15 cellular contexts compared by ENCODE assay signal in the genomic region with DNA sequence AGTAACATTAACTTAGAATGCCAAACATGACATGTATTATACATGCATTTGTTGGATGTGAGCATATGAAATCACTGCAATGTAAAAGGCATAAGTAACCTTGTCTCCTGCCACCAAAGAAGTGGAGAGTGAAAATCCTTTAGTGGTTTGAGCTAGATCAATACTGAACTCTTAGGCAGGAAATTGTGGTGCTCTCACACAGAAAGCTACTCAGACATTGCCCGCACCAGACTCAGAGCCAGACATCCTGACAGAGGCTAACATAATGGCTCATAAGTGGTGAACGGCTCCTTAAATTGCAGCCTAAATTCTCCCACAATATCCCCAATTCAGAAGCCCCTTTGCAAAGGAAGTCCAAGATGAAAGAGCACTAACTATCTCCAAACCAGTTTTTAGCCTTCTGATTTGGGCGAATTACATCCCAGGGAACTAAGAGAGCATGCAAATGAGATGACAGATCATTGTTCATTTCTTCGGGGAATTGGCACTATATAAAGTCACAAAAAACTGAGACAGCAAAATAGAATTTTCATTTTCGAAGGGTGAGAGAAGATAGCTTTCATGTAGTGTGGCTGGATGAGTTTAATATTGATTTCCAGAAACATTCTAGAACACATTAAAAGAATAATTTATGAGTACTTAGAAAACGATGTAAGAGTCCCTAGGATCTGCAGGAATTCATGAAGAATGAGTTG.
DNase-seq lines count a peak whose midpoint lies in the region; ATAC-seq and FAIRE-seq lines count a peak whose summit lies in the region.
"Had no signal": no experiment of that assay in that cellular context is flagged by ENCODE, and none has a peak within 500 bp of the region (broad histone marks: within the 10 kb centered on the region; RNA-seq: fewer than 3 reads in every experiment).

No MANE protein-coding gene starts in this region.

- H3K9me3 Mint-ChIP-seq in activated T-cell treated with anti-CD3 and anti-CD28 coated beads, Interleukin-2, amount 50 U/mL, for 4 hours: no peaks in the 10 kb centered on the region
- H3K9me3 Mint-ChIP-seq: WTC11 had no signal

- H3K9me3 ChIP-seq in small intestine (ENCODE audit: control insufficient read depth, low read depth): no peaks in the 10 kb centered on the region
- H3K9me3 ChIP-seq: mucosa of descending colon, uterus had no signal

- no peaks in the 10 kb centered on the region for H3K27me3 ChIP-seq in small intestine (ENCODE audit: control insufficient read depth in 2 of 2, insufficient read depth in 2 of 2, low read length in 2 of 2)

- no peak overlapping the region for H3K4me3 ChIP-seq in small intestine (ENCODE audit: low read depth in 1 of 2, low read length in 2 of 2)
- H3K4me3 ChIP-seq: mucosa of descending colon, uterus had no signal

- no peaks in the 10 kb centered on the region for H3K36me3 ChIP-seq in small intestine (ENCODE audit: control insufficient read depth in 2 of 2, insufficient read depth in 2 of 2, low read length in 2 of 2)
- H3K36me3 ChIP-seq: uterus had no signal

- no peak overlapping the region for H3K4me3 Mint-ChIP-seq in activated T-cell treated with anti-CD3 and anti-CD28 coated beads, Interleukin-2, amount 50 U/mL, for 4 hours
- H3K4me3 Mint-ChIP-seq: WTC11 had no signal

- no peak for FAIRE-seq in small intestine (lab: Jason Lieb, UNC)

- WGBS in small intestine, 3 donors: 51 to 69% (median 52%) methylated on average over 6 of the region's 6 CpGs

- peaks cover 12% of the 10 kb centered on the region for H3K4me1 Mint-ChIP-seq in activated T-cell treated with anti-CD3 and anti-CD28 coated beads, Interleukin-2, amount 50 U/mL, for 4 hours (ENCODE audit: low read depth)
- H3K4me1 Mint-ChIP-seq: WTC11 had no signal

- no peak for DNase-seq in activated T-cell treated with anti-CD3 and anti-CD28 coated beads, Interleukin-2, amount 50 U/mL, for 4 hours
- DNase-seq in activated T-cell treated with anti-CD3 and anti-CD28 coated beads, Interleukin-2, amount 50 U/mL, for 1 hour: no peak
- DNase-seq in activated CD4-positive, alpha-beta T cell treated with anti-CD3 and anti-CD28 coated beads, Interleukin-2, amount 50 U/mL, for 48 hours: peak; percentile 10 to 13
- DNase-seq in stimulated activated naive CD8-positive, alpha-beta T cell treated with anti-CD3 and anti-CD28 coated beads, Interleukin-15, Interleukin-2, amounts not matched to agents 100 U/mL and 50 U/mL, for 24 hours: no peak
- DNase-seq in NCI-H2029 (lab: John Stamatoyannopoulos, UW): no peak
- no peak for DNase-seq in small intestine
- no peak for DNase-seq in HUDEP-2 (lab: John Stamatoyannopoulos, UW; ENCODE audit: unreplicated experiment in 76 of 76)
- DNase-seq: aorta, hypothalamus, Karpas-422, mucosa of descending colon, SHP77, uterus had no signal

- ATAC-seq in activated T-cell treated with anti-CD3 and anti-CD28 coated beads, Interleukin-2, amount 50 U/mL, for 4 hours: peak; percentile 57 to 93
- ATAC-seq in HG03066 (IDR thresholded peaks at IDR 0.05; ENCODE audit: low read depth, unreplicated experiment): peak; percentile 80
- ATAC-seq in stimulated activated naive CD8-positive, alpha-beta T cell treated with anti-CD3 and anti-CD28 coated beads, Interleukin-15, Interleukin-2, amounts not matched to agents 100 U/mL and 50 U/mL, for 24 hours: peak; percentile 72
- ATAC-seq: mucosa of descending colon, WTC11 had no signal

- no peaks in the 10 kb centered on the region for H3K27me3 Mint-ChIP-seq in activated T-cell treated with anti-CD3 and anti-CD28 coated beads, Interleukin-2, amount 50 U/mL, for 4 hours (ENCODE audit: low read depth)

- H3K4me1 ChIP-seq in small intestine (ENCODE audit: control insufficient read depth in 2 of 2, insufficient read depth in 1 of 2, low read depth in 1 of 2, low read length in 1 of 2): no peaks in the 10 kb centered on the region
- H3K4me1 ChIP-seq: uterus had no signal

- no peaks in the 10 kb centered on the region for H3K36me3 Mint-ChIP-seq in activated T-cell treated with anti-CD3 and anti-CD28 coated beads, Interleukin-2, amount 50 U/mL, for 4 hours (ENCODE audit: insufficient read depth)
- H3K36me3 Mint-ChIP-seq: WTC11 had no signal

- no peak overlapping the region for H3K27ac ChIP-seq in small intestine (ENCODE audit: low read depth in 1 of 2, low read length in 1 of 2)
- H3K27ac ChIP-seq: uterus had no signal

Comparison
In these comparisons a context has a peak if more than half of its experiments do, and no peak if none do; other contexts are left out.
1. DNase-seq: peak in activated CD4-positive, alpha-beta T cell treated with anti-CD3 and anti-CD28 coated beads, Interleukin-2, amount 50 U/mL, for 48 hours (2 of 2); none in activated T-cell treated with anti-CD3 and anti-CD28 coated beads, Interleukin-2, amount 50 U/mL, for 4 hours (single experiment), activated T-cell treated with anti-CD3 and anti-CD28 coated beads, Interleukin-2, amount 50 U/mL, for 1 hour (single experiment), stimulated activated naive CD8-positive, alpha-beta T cell treated with anti-CD3 and anti-CD28 coated beads, Interleukin-15, Interleukin-2, amounts not matched to agents 100 U/mL and 50 U/mL, for 24 hours (single experiment), NCI-H2029 (single experiment), small intestine (single experiment) and HUDEP-2 (0 of 76).
2. Peak in every context shown above with its lines, with median percentiles within 50 percentile points of each other: ATAC-seq.